In the genomic region with DNA sequence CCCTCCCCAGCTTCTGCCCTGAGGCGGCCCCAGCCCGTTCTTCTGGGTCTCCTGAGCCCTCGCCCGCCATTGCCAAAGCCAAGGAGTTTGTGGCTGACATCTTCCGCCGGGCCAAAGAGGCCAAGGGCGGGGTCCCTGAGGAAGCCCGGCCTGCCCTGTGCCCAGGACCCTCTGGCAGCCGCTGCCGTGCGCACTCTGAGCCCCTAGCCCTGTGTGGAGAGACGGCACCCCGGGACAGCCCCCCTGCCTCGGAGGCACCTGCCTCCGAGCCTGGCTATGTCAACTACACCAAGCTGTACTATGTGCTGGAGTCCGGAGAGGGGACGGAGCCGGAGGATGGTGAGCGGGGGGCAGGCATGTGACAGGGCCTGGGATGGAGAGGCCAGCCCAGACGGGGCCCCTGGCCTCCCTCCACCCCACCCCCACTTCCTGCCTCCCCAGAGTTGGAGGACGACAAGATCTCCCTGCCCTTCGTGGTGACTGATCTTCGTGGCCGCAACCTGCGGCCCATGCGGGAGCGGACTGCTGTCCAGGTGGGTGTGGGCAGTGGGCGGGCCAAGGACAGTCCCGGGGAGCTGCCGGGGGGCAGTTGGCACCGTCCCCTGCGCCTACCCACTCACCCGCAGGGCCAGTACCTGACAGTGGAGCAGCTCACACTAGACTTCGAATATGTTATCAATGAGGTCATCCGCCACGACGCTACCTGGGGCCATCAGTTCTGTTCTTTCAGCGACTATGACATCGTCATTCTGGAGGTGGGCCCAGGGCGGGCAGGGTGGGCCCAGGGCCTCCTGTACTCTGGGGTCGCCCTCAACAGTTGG, we compare ENCODE assay signal across 2 cellular contexts.
TF ChIP-seq lines count a peak whose summit lies in the region.

No MANE protein-coding gene starts in this region.

TF ChIP-seq in HCT116, 20 proteins besides CTCF, POLR2A, EP300 and RAD21:
- TF ChIP-seq CBX3 (IDR thresholded peaks at IDR 0.05; ENCODE audit: low read depth) (no peak), EZH2 (IDR thresholded peaks at IDR 0.05) (no peak), JUND (IDR thresholded peaks at IDR 0.05) (no peak), POLR2AphosphoS5 (IDR thresholded peaks at IDR 0.05; ENCODE audit: low read depth, low read length) (no peak), SP1 (IDR thresholded peaks at IDR 0.05; ENCODE audit: low read depth) (no peak), ZFX (IDR thresholded peaks at IDR 0.05) (no peak), FOSL1 (IDR thresholded peaks at IDR 0.05; ENCODE audit: low read depth) (no peak), ZNF274 (IDR thresholded peaks at IDR 0.05; ENCODE audit: low read depth, low read length) (no peak), SRF (IDR thresholded peaks at IDR 0.05; ENCODE audit: low read depth) (no peak), REST (IDR thresholded peaks at IDR 0.05; ENCODE audit: low read depth) (no peak), ATF3 (IDR thresholded peaks at IDR 0.05) (no peak), EGR1 (IDR thresholded peaks at IDR 0.05; ENCODE audit: low read depth) (no peak), SIN3A (IDR thresholded peaks at IDR 0.05; ENCODE audit: low read depth) (no peak), TCF7L2 (IDR thresholded peaks at IDR 0.05; ENCODE audit: borderline replicate concordance, extremely low read depth, insufficient read depth, insufficient read length) (no peak), ELF1 (IDR thresholded peaks at IDR 0.05; ENCODE audit: borderline replicate concordance, low read depth) (no peak), YY1 (IDR thresholded peaks at IDR 0.05; ENCODE audit: extremely low read depth, insufficient replicate concordance, low read depth, low read length) (no peak)
- TF ChIP-seq, protein P1, sequence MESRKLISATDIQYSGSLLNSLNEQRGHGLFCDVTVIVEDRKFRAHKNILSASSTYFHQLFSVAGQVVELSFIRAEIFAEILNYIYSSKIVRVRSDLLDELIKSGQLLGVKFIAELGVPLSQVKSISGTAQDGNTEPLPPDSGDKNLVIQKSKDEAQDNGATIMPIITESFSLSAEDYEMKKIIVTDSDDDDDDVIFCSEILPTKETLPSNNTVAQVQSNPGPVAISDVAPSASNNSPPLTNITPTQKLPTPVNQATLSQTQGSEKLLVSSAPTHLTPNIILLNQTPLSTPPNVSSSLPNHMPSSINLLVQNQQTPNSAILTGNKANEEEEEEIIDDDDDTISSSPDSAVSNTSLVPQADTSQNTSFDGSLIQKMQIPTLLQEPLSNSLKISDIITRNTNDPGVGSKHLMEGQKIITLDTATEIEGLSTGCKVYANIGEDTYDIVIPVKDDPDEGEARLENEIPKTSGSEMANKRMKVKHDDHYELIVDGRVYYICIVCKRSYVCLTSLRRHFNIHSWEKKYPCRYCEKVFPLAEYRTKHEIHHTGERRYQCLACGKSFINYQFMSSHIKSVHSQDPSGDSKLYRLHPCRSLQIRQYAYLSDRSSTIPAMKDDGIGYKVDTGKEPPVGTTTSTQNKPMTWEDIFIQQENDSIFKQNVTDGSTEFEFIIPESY (IDR thresholded peaks at IDR 0.05; ENCODE audit: extremely low read depth, insufficient replicate concordance, low read length): no peak
- TF ChIP-seq, protein P2, sequence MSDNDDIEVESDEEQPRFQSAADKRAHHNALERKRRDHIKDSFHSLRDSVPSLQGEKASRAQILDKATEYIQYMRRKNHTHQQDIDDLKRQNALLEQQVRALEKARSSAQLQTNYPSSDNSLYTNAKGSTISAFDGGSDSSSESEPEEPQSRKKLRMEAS (IDR thresholded peaks at IDR 0.05): no peak

TF ChIP-seq in K562, 482 proteins besides CTCF, POLR2A, EP300 and RAD21:
- TF ChIP-seq POLR2G (IDR thresholded peaks at IDR 0.05; ENCODE audit: low read depth, low read length): peak; percentile 57
- peak; percentile 36; the same call in 1 of the 2 replicates for TF ChIP-seq RBFOX2 (IDR thresholded peaks at IDR 0.05; ENCODE audit: low read depth, low read length)
- no peak for TF ChIP-seq ZBTB11 (CRISPR knock-in tag; IDR thresholded peaks at IDR 0.05)
- TF ChIP-seq ZC3H11A (IDR thresholded peaks at IDR 0.05; ENCODE audit: low read depth, low read length): no peak
- no peak for TF ChIP-seq CUX1 (CRISPR knock-in tag; IDR thresholded peaks at IDR 0.05)
- TF ChIP-seq, protein P3, sequence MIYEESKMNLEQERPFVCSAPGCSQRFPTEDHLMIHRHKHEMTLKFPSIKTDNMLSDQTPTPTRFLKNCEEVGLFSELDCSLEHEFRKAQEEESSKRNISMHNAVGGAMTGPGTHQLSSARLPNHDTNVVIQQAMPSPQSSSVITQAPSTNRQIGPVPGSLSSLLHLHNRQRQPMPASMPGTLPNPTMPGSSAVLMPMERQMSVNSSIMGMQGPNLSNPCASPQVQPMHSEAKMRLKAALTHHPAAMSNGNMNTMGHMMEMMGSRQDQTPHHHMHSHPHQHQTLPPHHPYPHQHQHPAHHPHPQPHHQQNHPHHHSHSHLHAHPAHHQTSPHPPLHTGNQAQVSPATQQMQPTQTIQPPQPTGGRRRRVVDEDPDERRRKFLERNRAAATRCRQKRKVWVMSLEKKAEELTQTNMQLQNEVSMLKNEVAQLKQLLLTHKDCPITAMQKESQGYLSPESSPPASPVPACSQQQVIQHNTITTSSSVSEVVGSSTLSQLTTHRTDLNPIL (CRISPR knock-in tag; IDR thresholded peaks at IDR 0.05): no peak
- TF ChIP-seq, protein P1 (CRISPR knock-in tag; IDR thresholded peaks at IDR 0.05): peak; percentile 10
- no peak for TF ChIP-seq SMARCE1 (IDR thresholded peaks at IDR 0.05)
- no peak for TF ChIP-seq ARID2 (IDR thresholded peaks at IDR 0.05)
